ENCODE assay signal across 21 cellular contexts in genomic region chr14:21419528-21419927, GRCh38.
"Had no signal": no experiment of that assay in that cellular context is flagged by ENCODE, and none has a peak within 500 bp of the region (broad histone marks: within the 10 kb centered on the region; RNA-seq: fewer than 3 reads in every experiment).

No MANE protein-coding gene starts in this region.

- H3K27ac ChIP-seq: HL-60, SJCRH30 had no signal

- H3K4me3 ChIP-seq: SJCRH30 had no signal

- DNase-seq: KBM-7, NCI-H1092, NCI-H1105 treated with DMSO at 0.1 percent for 48 hours, NCI-H1417 treated with DMSO at 0.1 percent for 48 hours, NCI-H187, NCI-H2029, NCI-H2081 treated with DMSO at 0.1 percent for 48 hours, NCI-H2171, NCI-H226, NCI-H446, NCI-H510A, NCI-H524 treated with DMSO at 0.1 percent for 48 hours, NCI-H69, NCI-H774, PC-3, SHP77 treated with DMSO at 0.1 percent for 48 hours, SJCRH30 had no signal

- H3K4me1 ChIP-seq: SJCRH30 had no signal

- H3K9me3 ChIP-seq: SJCRH30 had no signal

- H3K27me3 ChIP-seq: SJCRH30 had no signal

- ATAC-seq: Panc1, PC-3, Right ventricle myocardium inferior, SK-N-SH treated with all-trans-retinoic acid at 6 μM for 48 hours had no signal
